In the genomic region with DNA sequence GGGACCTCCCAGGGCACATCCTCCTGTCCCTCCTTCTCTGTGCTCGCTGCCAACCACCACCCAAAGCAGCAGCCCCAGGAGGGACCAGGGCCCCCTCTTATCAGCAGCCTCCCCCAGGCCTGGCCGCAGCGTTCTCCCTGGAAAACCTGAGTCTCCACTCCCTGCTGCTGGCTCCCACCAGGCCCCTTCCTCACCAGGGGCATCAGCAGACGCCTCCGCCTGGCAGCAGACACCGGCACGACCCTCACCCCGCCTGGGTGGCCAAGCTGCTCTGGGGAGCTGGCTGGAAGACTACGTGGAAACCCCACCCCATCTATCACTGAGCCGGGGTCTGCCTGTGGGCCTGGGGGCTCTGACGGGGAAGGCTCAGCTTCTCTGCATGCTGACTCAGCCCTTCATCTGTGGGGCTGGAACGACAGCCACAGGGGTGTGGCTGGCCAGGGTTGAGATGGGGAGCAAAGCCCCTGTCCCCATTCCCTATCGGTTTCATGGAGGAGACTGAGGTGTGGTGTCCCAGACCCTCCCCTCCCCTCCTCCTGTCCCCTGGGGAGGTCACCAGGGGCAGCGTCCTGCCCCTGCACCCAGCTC, we compare ENCODE assay signal across 27 cellular contexts. TPM values are rescaled to one million over a fixed set of nuclear protein-coding genes. Genes with fewer than 3 reads are reported as not detected.
"Had no signal": no experiment of that assay in that cellular context is flagged by ENCODE, and none has a peak within 500 bp of the region (broad histone marks: within the 10 kb centered on the region; RNA-seq: fewer than 3 reads in every experiment).

No MANE protein-coding gene starts in this region.

- H3K4me3 ChIP-seq: SK-N-MC had no signal

- FAIRE-seq: astrocyte, TTC549 had no signal

- H3K36me3 Mint-ChIP-seq: activated CD4-positive, alpha-beta memory T cell treated with anti-CD3 and anti-CD28 coated beads for 36 hours; activated naive CD8-positive, alpha-beta T cell; brain; T-cell had no signal

- H3K27ac Mint-ChIP-seq: activated CD4-positive, alpha-beta memory T cell treated with anti-CD3 and anti-CD28 coated beads for 36 hours; activated CD4-positive, alpha-beta T cell treated with anti-CD3 and anti-CD28 coated beads, Interleukin-2, amount 10 ng/mL, durations not matched to agents 7 days and 5 days; activated naive CD4-positive, alpha-beta T cell treated with anti-CD3 and anti-CD28 coated beads for 36 hours; activated naive CD8-positive, alpha-beta T cell; activated T-helper 17 cell treated with anti-CD3 and anti-CD28 coated beads, Interleukin-2, amount 50 U/mL, for 72 hours; T-cell had no signal

- H3K9me3 Mint-ChIP-seq: activated CD4-positive, alpha-beta memory T cell treated with anti-CD3 and anti-CD28 coated beads for 36 hours; activated CD4-positive, alpha-beta T cell treated with anti-CD3 and anti-CD28 coated beads, Interleukin-2, amount 10 ng/mL, durations not matched to agents 7 days and 5 days; activated naive CD4-positive, alpha-beta T cell treated with anti-CD3 and anti-CD28 coated beads for 36 hours; activated T-cell treated with anti-CD3 and anti-CD28 coated beads, Interleukin-2, amount 50 U/mL, for 4 hours; activated T-helper 17 cell treated with anti-CD3 and anti-CD28 coated beads, Interleukin-2, amount 50 U/mL, for 72 hours; central memory CD8-positive, alpha-beta T cell; T-cell had no signal

- ATAC-seq: activated T-cell treated with anti-CD3 and anti-CD28 coated beads, Interleukin-2, amount 50 U/mL, for 4 hours; activated T-helper 17 cell treated with anti-CD3 and anti-CD28 coated beads, Interleukin-2, amount 50 U/mL, for 72 hours; Panc1; Right ventricle myocardium inferior; T-cell had no signal

- H3K27me3 Mint-ChIP-seq: activated CD4-positive, alpha-beta T cell treated with anti-CD3 and anti-CD28 coated beads, Interleukin-2, amount 10 ng/mL, durations not matched to agents 7 days and 5 days had no signal

- H3K4me1 Mint-ChIP-seq: activated CD4-positive, alpha-beta T cell treated with anti-CD3 and anti-CD28 coated beads, Interleukin-2, amount 10 ng/mL, durations not matched to agents 7 days and 5 days; activated T-helper 17 cell treated with anti-CD3 and anti-CD28 coated beads, Interleukin-2, amount 50 U/mL, for 72 hours; central memory CD8-positive, alpha-beta T cell; T-cell had no signal

- H3K27ac ChIP-seq: SK-N-MC had no signal

- H3K4me3 Mint-ChIP-seq: activated CD4-positive, alpha-beta memory T cell treated with anti-CD3 and anti-CD28 coated beads for 36 hours; activated CD4-positive, alpha-beta T cell treated with anti-CD3 and anti-CD28 coated beads, Interleukin-2, amount 10 ng/mL, durations not matched to agents 7 days and 5 days; activated naive CD4-positive, alpha-beta T cell treated with anti-CD3 and anti-CD28 coated beads for 36 hours; activated naive CD8-positive, alpha-beta T cell; activated T-cell treated with anti-CD3 and anti-CD28 coated beads, Interleukin-2, amount 50 U/mL, for 4 hours; activated T-helper 17 cell treated with anti-CD3 and anti-CD28 coated beads, Interleukin-2, amount 50 U/mL, for 72 hours; brain; central memory CD8-positive, alpha-beta T cell; T-cell had no signal

- DNase-seq: activated CD4-positive, alpha-beta memory T cell treated with anti-CD3 and anti-CD28 coated beads for 36 hours; activated CD4-positive, alpha-beta T cell treated with anti-CD3 and anti-CD28 coated beads, Interleukin-2, amount 10 ng/mL, durations not matched to agents 7 days and 5 days; activated CD4-positive, CD25-positive, alpha-beta regulatory T cell; activated CD8-positive, alpha-beta memory T cell treated with anti-CD3 and anti-CD28 coated beads for 24 hours; activated gamma-delta T cell; activated naive CD4-positive, alpha-beta T cell treated with anti-CD3 and anti-CD28 coated beads for 36 hours; activated T-cell treated with anti-CD3 and anti-CD28 coated beads, Interleukin-2, amount 50 U/mL, for 4 hours; amygdala; NCI-H1105 treated with DMSO at 0.1 percent for 48 hours; NCI-H1436 treated with DMSO at 0.1 percent for 48 hours; NCI-H187; NCI-H2081; NCI-H510A treated with DMSO at 0.1 percent for 48 hours; NK-92 treated with Interleukin-12 subunit alpha and Interleukin-12 subunit beta, amount 100 ng/mL, for 24 hours; OCI-M1; T-cell; T-helper 2 cell; T1000 had no signal

RNA-seq across cellular contexts. Expression of gene RBBP8NL, which starts 19.2 kb away (rescaled TPM):
- total RNA-seq: activated CD4-positive, alpha-beta memory T cell treated with anti-CD3 and anti-CD28 coated beads for 36 hours; activated CD4-positive, alpha-beta T cell treated with anti-CD3 and anti-CD28 coated beads, Interleukin-2, amount 10 ng/mL, durations not matched to agents 7 days and 5 days; activated naive CD4-positive, alpha-beta T cell treated with anti-CD3 and anti-CD28 coated beads for 36 hours; activated T-cell treated with anti-CD3 and anti-CD28 coated beads, Interleukin-2, amount 50 U/mL, for 4 hours; activated T-helper 17 cell treated with anti-CD3 and anti-CD28 coated beads, Interleukin-2, amount 50 U/mL, for 72 hours; Right ventricle myocardium inferior; T-cell had no signal

RNA-seq across cellular contexts. Expression of gene GATA5, which starts 29.3 kb away (rescaled TPM):
- total RNA-seq: activated CD4-positive, alpha-beta memory T cell treated with anti-CD3 and anti-CD28 coated beads for 36 hours; activated CD4-positive, alpha-beta T cell treated with anti-CD3 and anti-CD28 coated beads, Interleukin-2, amount 10 ng/mL, durations not matched to agents 7 days and 5 days; activated naive CD4-positive, alpha-beta T cell treated with anti-CD3 and anti-CD28 coated beads for 36 hours; activated T-cell treated with anti-CD3 and anti-CD28 coated beads, Interleukin-2, amount 50 U/mL, for 4 hours; activated T-helper 17 cell treated with anti-CD3 and anti-CD28 coated beads, Interleukin-2, amount 50 U/mL, for 72 hours; astrocyte; T-cell had no signal
